11 cellular contexts compared by ENCODE assay signal in the genomic region with DNA sequence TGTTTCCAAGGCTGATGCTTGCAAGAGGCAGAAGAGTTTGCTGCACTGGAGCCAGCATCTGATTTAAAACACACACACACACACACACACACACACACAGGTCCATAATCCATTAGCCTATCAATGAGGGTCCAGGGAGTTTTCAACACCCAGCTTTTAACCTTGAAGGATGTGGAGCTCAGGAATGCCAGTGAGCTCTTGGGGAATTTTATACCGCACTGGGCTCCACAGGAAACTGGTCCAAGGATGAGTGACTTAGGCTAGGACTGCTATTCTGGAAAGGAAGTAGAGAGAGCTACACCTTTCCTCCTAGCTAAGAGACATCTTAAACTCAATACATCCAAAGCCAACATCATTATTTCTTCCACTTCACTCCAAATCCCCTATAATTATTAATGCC. TPM values are rescaled to one million over a fixed set of nuclear protein-coding genes. Genes with fewer than 3 reads are reported as not detected.
DNase-seq lines count a peak whose midpoint lies in the region; ATAC-seq and TF ChIP-seq lines count a peak whose summit lies in the region.
"Had no signal": no experiment of that assay in that cellular context is flagged by ENCODE, and none has a peak within 500 bp of the region (broad histone marks: within the 10 kb centered on the region; RNA-seq: fewer than 3 reads in every experiment).

No MANE protein-coding gene starts in this region.

- no peak overlapping the region for H3K4me3 ChIP-seq in AG10803 (ENCODE audit: low read length)
- H3K4me3 ChIP-seq in uterus: no peak overlapping the region

- POLR2A ChIA-PET in naive thymus-derived CD8-positive, alpha-beta T cell (lab: Charles Lee): interaction anchor here (0.5 to 0.8 kb wide), 2 partner anchors 102 to 105 kb away, joined by 3 to 5 read pairs; no protein-coding TSS in a partner anchor

- peaks cover 0 to 4% of the 10 kb centered on the region in 2 donors for H3K4me1 ChIP-seq in uterus

- H3K27ac ChIP-seq in uterus: no peak overlapping the region

- no peaks in the 10 kb centered on the region for H3K9me3 ChIP-seq in uterus

- intact Hi-C loops in activated T-helper 1 cell treated with anti-CD3 and anti-CD28 coated beads, Interleukin-12 subunit alpha, Interleukin-12 subunit beta, Interleukin-2, Interleukin-4 antibody, amounts not matched to agents 30 ng/mL and 10 ng/mL and 1 ng/mL, durations not matched to agents 14 hours and 24 hours and 36 hours (cut with micrococcal nuclease): no loop called here
- intact Hi-C loops in uterus (cut with DNase I; ENCODE audit: low total_unique reads): no loop called here

- DNase-seq in AG10803 (ENCODE audit: low read depth) (peak; percentile 6), EH (ENCODE audit: low read depth) (peak; percentile 6), uterus (no peak), germinal center (ENCODE audit: low spot score) (no peak)
- no peak for DNase-seq in activated T-helper 1 cell treated with anti-CD3 and anti-CD28 coated beads, Interleukin-12 subunit alpha, Interleukin-12 subunit beta, Interleukin-2, Interleukin-4 antibody, amounts not matched to agents 30 ng/mL and 10 ng/mL and 1 ng/mL, durations not matched to agents 14 hours and 24 hours and 36 hours (ENCODE audit: low spot score)
- DNase-seq in naive thymus-derived CD8-positive, alpha-beta T cell: peak in 1 of 10 donors; percentile 1
- DNase-seq: effector CD4-positive, alpha-beta T cell; left ventricle myocardium superior; NCI-H2081 had no signal

- H3K36me3 ChIP-seq in uterus: no peaks in the 10 kb centered on the region

- TF ChIP-seq CTCF in AG10803 (conservative IDR thresholded peaks at IDR 0.05; ENCODE audit: low read length): no peak
- TF ChIP-seq CTCF in uterus (IDR thresholded peaks at IDR 0.05): no peak

- TF ChIP-seq POLR2A in uterus (IDR thresholded peaks at IDR 0.05): no peak

- peaks cover 60% of the 10 kb centered on the region for H3K27me3 Mint-ChIP-seq in activated T-helper 1 cell treated with anti-CD3 and anti-CD28 coated beads, Interleukin-12 subunit alpha, Interleukin-12 subunit beta, Interleukin-2, Interleukin-4 antibody, amounts not matched to agents 30 ng/mL and 10 ng/mL and 1 ng/mL, durations not matched to agents 14 hours and 24 hours and 36 hours (ENCODE audit: insufficient read depth)
- H3K27me3 Mint-ChIP-seq in naive thymus-derived CD8-positive, alpha-beta T cell: peaks cover 40 to 80% (median 58%) of the 10 kb centered on the region in 5 donors

- H3K9me3 Mint-ChIP-seq in activated T-helper 1 cell treated with anti-CD3 and anti-CD28 coated beads, Interleukin-12 subunit alpha, Interleukin-12 subunit beta, Interleukin-2, Interleukin-4 antibody, amounts not matched to agents 30 ng/mL and 10 ng/mL and 1 ng/mL, durations not matched to agents 14 hours and 24 hours and 36 hours: no peaks in the 10 kb centered on the region
- H3K9me3 Mint-ChIP-seq in naive thymus-derived CD8-positive, alpha-beta T cell: no peaks in the 10 kb centered on the region

- no peaks in the 10 kb centered on the region for H3K27me3 ChIP-seq in uterus

- H3K27ac Mint-ChIP-seq in activated T-helper 1 cell treated with anti-CD3 and anti-CD28 coated beads, Interleukin-12 subunit alpha, Interleukin-12 subunit beta, Interleukin-2, Interleukin-4 antibody, amounts not matched to agents 30 ng/mL and 10 ng/mL and 1 ng/mL, durations not matched to agents 14 hours and 24 hours and 36 hours: no peak overlapping the region
- no peak overlapping the region for H3K27ac Mint-ChIP-seq in naive thymus-derived CD8-positive, alpha-beta T cell

- H3K4me1 Mint-ChIP-seq in activated T-helper 1 cell treated with anti-CD3 and anti-CD28 coated beads, Interleukin-12 subunit alpha, Interleukin-12 subunit beta, Interleukin-2, Interleukin-4 antibody, amounts not matched to agents 30 ng/mL and 10 ng/mL and 1 ng/mL, durations not matched to agents 14 hours and 24 hours and 36 hours (ENCODE audit: low read depth): peaks cover 9% of the 10 kb centered on the region
- peaks cover 9 to 27% (median 20%) of the 10 kb centered on the region in 4 donors for H3K4me1 Mint-ChIP-seq in naive thymus-derived CD8-positive, alpha-beta T cell

- H3K4me3 Mint-ChIP-seq in activated T-helper 1 cell treated with anti-CD3 and anti-CD28 coated beads, Interleukin-12 subunit alpha, Interleukin-12 subunit beta, Interleukin-2, Interleukin-4 antibody, amounts not matched to agents 30 ng/mL and 10 ng/mL and 1 ng/mL, durations not matched to agents 14 hours and 24 hours and 36 hours: peak overlapping the region; percentile 69
- H3K4me3 Mint-ChIP-seq in naive thymus-derived CD8-positive, alpha-beta T cell: peak overlapping the region; percentile 62 to 84 (median 73)

- no peak for ATAC-seq in naive thymus-derived CD8-positive, alpha-beta T cell
- no peak for ATAC-seq in GM21529 (IDR thresholded peaks at IDR 0.05; ENCODE audit: unreplicated experiment)
- ATAC-seq in HG03460 (IDR thresholded peaks at IDR 0.05; ENCODE audit: unreplicated experiment): no peak

- H3K36me3 Mint-ChIP-seq in activated T-helper 1 cell treated with anti-CD3 and anti-CD28 coated beads, Interleukin-12 subunit alpha, Interleukin-12 subunit beta, Interleukin-2, Interleukin-4 antibody, amounts not matched to agents 30 ng/mL and 10 ng/mL and 1 ng/mL, durations not matched to agents 14 hours and 24 hours and 36 hours (ENCODE audit: low read depth): peaks cover 2% of the 10 kb centered on the region
- no peaks in the 10 kb centered on the region for H3K36me3 Mint-ChIP-seq in naive thymus-derived CD8-positive, alpha-beta T cell

RNA-seq across cellular contexts. Expression of a gene that starts 0.9 kb away (rescaled TPM):
- 0.08 TPM in 1 of 2 replicates, not detected in the other for total RNA-seq in activated T-helper 1 cell treated with anti-CD3 and anti-CD28 coated beads, Interleukin-12 subunit alpha, Interleukin-12 subunit beta, Interleukin-2, Interleukin-4 antibody, amounts not matched to agents 30 ng/mL and 10 ng/mL and 1 ng/mL, durations not matched to agents 14 hours and 24 hours and 36 hours
- total RNA-seq in naive thymus-derived CD8-positive, alpha-beta T cell: under 1 TPM; 0.26 to 0.47 TPM
- polyA plus RNA-seq in naive thymus-derived CD8-positive, alpha-beta T cell: under 1 TPM; 0.04 to 0.25 (median 0.09) TPM
- 10 to 100 TPM in 1 of 4 donors, 1 to 10 TPM in 2, not detected in 1; 2.5 to 21.2 (median 4.5) TPM for total RNA-seq in uterus

Comparison
In these comparisons a context has a peak if more than half of its experiments do, and no peak if none do; other contexts are left out.
1. DNase-seq: peak in AG10803 (single experiment) and EH (single experiment); none in activated T-helper 1 cell treated with anti-CD3 and anti-CD28 coated beads, Interleukin-12 subunit alpha, Interleukin-12 subunit beta, Interleukin-2, Interleukin-4 antibody, amounts not matched to agents 30 ng/mL and 10 ng/mL and 1 ng/mL, durations not matched to agents 14 hours and 24 hours and 36 hours (single experiment), uterus (0 of 2) and germinal center (single experiment).